In genomic region chr13:106506286-106506685, GRCh38 we compare ENCODE assay signal across 27 cellular contexts.
"Had no signal": no experiment of that assay in that cellular context is flagged by ENCODE, and none has a peak within 500 bp of the region (broad histone marks: within the 10 kb centered on the region; RNA-seq: fewer than 3 reads in every experiment).

No MANE protein-coding gene starts in this region.

- H3K4me2 ChIP-seq: SK-N-SH had no signal

- H3K27ac ChIP-seq: cardiac muscle cell, coronary artery, left ventricle myocardium inferior, neutrophil, ovary, stomach, suprapubic skin, VCaP had no signal

- H3K9me3 ChIP-seq: left ventricle myocardium inferior, neutrophil, ovary, sigmoid colon, SK-N-SH, stomach, suprapubic skin, tibial nerve had no signal

- H3K4me3 ChIP-seq: cardiac muscle cell, coronary artery, left ventricle myocardium inferior, lung, ovary, sigmoid colon, stomach, suprapubic skin, tibial nerve had no signal

- H3K9me2 ChIP-seq: SK-N-SH had no signal

- H3K36me3 ChIP-seq: cardiac muscle cell, neutrophil, ovary, sigmoid colon, suprapubic skin had no signal

- H3K9ac ChIP-seq: SK-N-SH had no signal

- DNase-seq: activated CD4-positive, alpha-beta T cell treated with anti-CD3 and anti-CD28 coated beads for 4 hours; activated CD4-positive, alpha-beta T cell treated with anti-CD3 and anti-CD28 coated beads, Interleukin-2, amount 50 U/mL, for 4 hours; activated effector memory CD4-positive, alpha-beta T cell treated with anti-CD3 and anti-CD28 coated beads, Interleukin-2, amount 50 U/mL, for 16 hours; activated naive CD4-positive, alpha-beta T cell treated with anti-CD3 and anti-CD28 coated beads, Interleukin-2, amount 10 ng/mL, durations not matched to agents 7 days and 5 days; activated naive CD8-positive, alpha-beta T cell treated with anti-CD3 and anti-CD28 coated beads, Interleukin-2, amount 10 ng/mL, durations not matched to agents 7 days and 5 days; activated T-cell treated with anti-CD3 and anti-CD28 coated beads for 4 hours; amniotic stem cell; foreskin keratinocyte; left ventricle myocardium inferior; ovary; sigmoid colon; SK-N-SH; small intestine; stimulated activated CD4-positive, alpha-beta T cell treated with anti-CD3 and anti-CD28 coated beads, Interleukin-1b, Interleukin-23, amount 100 ng/mL, for 48 hours; stimulated activated CD4-positive, alpha-beta T cell treated with anti-CD3 and anti-CD28 coated beads, Interleukin-4, amount 100 ng/mL, for 4 hours; stimulated activated CD8-positive, alpha-beta memory T cell treated with anti-CD3 and anti-CD28 coated beads, Interleukin-4, amount 100 ng/mL, for 48 hours; stimulated activated naive B cell treated with anti-CD40 and anti-IgM and Interleukin-4, amounts not matched to agents 10 μg/mL and 1 μg/mL and 100 μg/mL, for 72 hours; stomach; SW 1271; T-helper 9 cell had no signal

- H3K27me3 ChIP-seq: cardiac muscle cell, foreskin keratinocyte, neutrophil, ovary, sigmoid colon, stomach, suprapubic skin, tibial nerve had no signal
